In genomic region chr20:57991211-57991841, GRCh38 we compare ENCODE assay signal across 10 cellular contexts.
DNase-seq lines count a peak whose midpoint lies in the region; ATAC-seq, FAIRE-seq and TF ChIP-seq lines count a peak whose summit lies in the region.
"Had no signal": no experiment of that assay in that cellular context is flagged by ENCODE, and none has a peak within 500 bp of the region (broad histone marks: within the 10 kb centered on the region; RNA-seq: fewer than 3 reads in every experiment).

No MANE protein-coding gene starts in this region.

- no peak overlapping the region for H3K18ac ChIP-seq in neuronal stem cell (ENCODE audit: low read length)

- peak; percentile 97 for FAIRE-seq in RCC 7860 (lab: Jason Lieb, UNC)

- no peak overlapping the region for H3K14ac ChIP-seq in neuronal stem cell (ENCODE audit: low read length)

- no peak overlapping the region for H2AFZ ChIP-seq in neuronal stem cell (ENCODE audit: low read length)

- H3K27me3 ChIP-seq in Caco-2 (replicated peaks; ENCODE audit: control insufficient read depth, insufficient read depth, low read length) (peaks cover 1% of the 10 kb centered on the region), neuronal stem cell (ENCODE audit: control insufficient read depth in 3 of 3, insufficient read depth in 3 of 3, low read depth in 1 of 3, low read length in 3 of 3) (peaks cover 0 to 6% (median 0%) of the 10 kb centered on the region in 3 experiments)
- H3K27me3 ChIP-seq: Peyer's patch had no signal

- H3K27ac Mint-ChIP-seq in activated CD4-positive, alpha-beta memory T cell treated with anti-CD3 and anti-CD28 coated beads for 36 hours, result no peak overlapping the region
- H3K27ac Mint-ChIP-seq in activated CD4-positive, alpha-beta memory T cell treated with anti-CD3 and anti-CD28 coated beads, Interleukin-2, amount 10 ng/mL, durations not matched to agents 7 days and 5 days, result no peak overlapping the region
- no peak overlapping the region for H3K27ac Mint-ChIP-seq in Caco-2 (ENCODE audit: unreplicated experiment)
- H3K27ac Mint-ChIP-seq: B cell had no signal

- H3K9me3 Mint-ChIP-seq in activated CD4-positive, alpha-beta memory T cell treated with anti-CD3 and anti-CD28 coated beads for 36 hours, result no peaks in the 10 kb centered on the region
- H3K9me3 Mint-ChIP-seq in activated CD4-positive, alpha-beta memory T cell treated with anti-CD3 and anti-CD28 coated beads, Interleukin-2, amount 10 ng/mL, durations not matched to agents 7 days and 5 days, result no peaks in the 10 kb centered on the region
- H3K9me3 Mint-ChIP-seq in Caco-2 (ENCODE audit: unreplicated experiment), result no peaks in the 10 kb centered on the region

- H3K4me1 ChIP-seq in Caco-2 (no peaks in the 10 kb centered on the region), neuronal stem cell (ENCODE audit: control insufficient read depth in 2 of 2, insufficient read depth in 1 of 2, low read depth in 1 of 2, low read length in 2 of 2) (peaks cover 0 to 5% of the 10 kb centered on the region in 2 donors)

- H3K4me1 Mint-ChIP-seq in activated CD4-positive, alpha-beta memory T cell treated with anti-CD3 and anti-CD28 coated beads for 36 hours (ENCODE audit: low read depth), result no peaks in the 10 kb centered on the region
- H3K4me1 Mint-ChIP-seq in activated CD4-positive, alpha-beta memory T cell treated with anti-CD3 and anti-CD28 coated beads, Interleukin-2, amount 10 ng/mL, durations not matched to agents 7 days and 5 days, result no peaks in the 10 kb centered on the region
- no peaks in the 10 kb centered on the region for H3K4me1 Mint-ChIP-seq in Caco-2 (ENCODE audit: low read depth, unreplicated experiment)
- H3K4me1 Mint-ChIP-seq: B cell had no signal

- no peak overlapping the region for H2BK120ac ChIP-seq in neuronal stem cell (ENCODE audit: low read depth, low read length)

- WGBS in neuronal stem cell (ENCODE audit: extremely low coverage in 2 of 2, insufficient read length in 2 of 2, insufficient replicate concordance in 1 of 2), 2 donors, result no CpG with 5 or more reads among the region's 13 CpGs

- no peak overlapping the region for H4K8ac ChIP-seq in neuronal stem cell (ENCODE audit: low read depth, low read length)

- H3K27me3 Mint-ChIP-seq in activated CD4-positive, alpha-beta memory T cell treated with anti-CD3 and anti-CD28 coated beads for 36 hours, result peaks cover 6% of the 10 kb centered on the region
- peaks cover 1% of the 10 kb centered on the region for H3K27me3 Mint-ChIP-seq in activated CD4-positive, alpha-beta memory T cell treated with anti-CD3 and anti-CD28 coated beads, Interleukin-2, amount 10 ng/mL, durations not matched to agents 7 days and 5 days
- peaks cover 24% of the 10 kb centered on the region for H3K27me3 Mint-ChIP-seq in Caco-2 (ENCODE audit: insufficient read depth, unreplicated experiment)

- no peak overlapping the region for H2BK15ac ChIP-seq in neuronal stem cell (ENCODE audit: low read length)

- BruUV-seq in Caco-2 (replicated peaks; lab: Mats Ljungman, UMichigan), result no TSS peak

- no peak overlapping the region for H3K27ac ChIP-seq in neuronal stem cell (replicated peaks; ENCODE audit: low read length)
- H3K27ac ChIP-seq: Peyer's patch had no signal

- H3K4ac ChIP-seq in neuronal stem cell (ENCODE audit: low read length), result no peak overlapping the region

- H3K4me2 ChIP-seq in neuronal stem cell (ENCODE audit: insufficient read depth, low read length, poor library complexity, severe bottlenecking), result no peak overlapping the region

- H3K9me3 ChIP-seq in Caco-2, result no peaks in the 10 kb centered on the region
- H3K9me3 ChIP-seq in neuronal stem cell (replicated peaks in 1 of 2; ENCODE audit: control insufficient read depth in 2 of 2, insufficient read depth in 1 of 2, low read depth in 1 of 2, low read length in 2 of 2), result no peaks in the 10 kb centered on the region
- H3K9me3 ChIP-seq: Peyer's patch had no signal

- ATAC-seq in stimulated activated naive CD8-positive, alpha-beta T cell treated with anti-CD3 and anti-CD28 coated beads, Interleukin-15, Interleukin-2, amounts not matched to agents 100 U/mL and 50 U/mL, for 24 hours, result peak; percentile 91

- H2BK5ac ChIP-seq in neuronal stem cell (ENCODE audit: low read length), result no peak overlapping the region

- H3K4me3 Mint-ChIP-seq in activated CD4-positive, alpha-beta memory T cell treated with anti-CD3 and anti-CD28 coated beads for 36 hours, result no peak overlapping the region
- H3K4me3 Mint-ChIP-seq in activated CD4-positive, alpha-beta memory T cell treated with anti-CD3 and anti-CD28 coated beads, Interleukin-2, amount 10 ng/mL, durations not matched to agents 7 days and 5 days, result no peak overlapping the region
- H3K4me3 Mint-ChIP-seq in Caco-2 (ENCODE audit: unreplicated experiment), result no peak overlapping the region
- H3K4me3 Mint-ChIP-seq: B cell had no signal

- H3K36me3 ChIP-seq in Caco-2 (ENCODE audit: control insufficient read depth, insufficient read depth, low read length) (no peaks in the 10 kb centered on the region), neuronal stem cell (replicated peaks in 1 of 2; ENCODE audit: control insufficient read depth in 2 of 2, insufficient read depth in 2 of 2, low read length in 2 of 2) (no peaks in the 10 kb centered on the region)
- H3K36me3 ChIP-seq: Peyer's patch had no signal

- no peaks in the 10 kb centered on the region for H3K79me1 ChIP-seq in neuronal stem cell (ENCODE audit: low read depth, low read length)

- H4K91ac ChIP-seq in neuronal stem cell (ENCODE audit: low read depth, low read length, poor library complexity), result no peak overlapping the region

- POLR2A ChIA-PET in activated CD4-positive, alpha-beta memory T cell treated with anti-CD3 and anti-CD28 coated beads for 36 hours (lab: Charles Lee), result no interaction called here
- POLR2A ChIA-PET in activated CD4-positive, alpha-beta memory T cell treated with anti-CD3 and anti-CD28 coated beads, Interleukin-2, amount 10 ng/mL, durations not matched to agents 7 days and 5 days (lab: Charles Lee), result no interaction called here
- POLR2A ChIA-PET in Caco-2 (lab: Charles Lee), result no interaction called here

- CTCF ChIA-PET in activated CD4-positive, alpha-beta memory T cell treated with anti-CD3 and anti-CD28 coated beads for 36 hours (lab: Charles Lee), result no interaction called here
- CTCF ChIA-PET in activated CD4-positive, alpha-beta memory T cell treated with anti-CD3 and anti-CD28 coated beads, Interleukin-2, amount 10 ng/mL, durations not matched to agents 7 days and 5 days (lab: Charles Lee), result no interaction called here
- CTCF ChIA-PET in Caco-2 (lab: Charles Lee), result no interaction called here

- H2AK5ac ChIP-seq in neuronal stem cell (ENCODE audit: low read depth, low read length), result no peak overlapping the region

- no peak overlapping the region for H3K23ac ChIP-seq in neuronal stem cell (ENCODE audit: low read depth, low read length, poor library complexity)

- intact Hi-C loops in activated CD4-positive, alpha-beta memory T cell treated with anti-CD3 and anti-CD28 coated beads for 36 hours (cut with micrococcal nuclease), result no loop called here
- intact Hi-C loops in Caco-2 (cut with micrococcal nuclease; ENCODE audit: unreplicated experiment), result no loop called here

- H2BK12ac ChIP-seq in neuronal stem cell (ENCODE audit: low read length), result no peak overlapping the region

- no peak for TF ChIP-seq CTCF in Caco-2 (IDR thresholded peaks at IDR 0.05; ENCODE audit: insufficient read depth in 1 of 2, low read depth in 1 of 2, low read length in 1 of 2, severe bottlenecking in 1 of 2, unreplicated experiment in 1 of 2)

- peak; percentile 20 for DNase-seq in activated CD4-positive, alpha-beta memory T cell treated with anti-CD3 and anti-CD28 coated beads for 36 hours
- DNase-seq in activated CD4-positive, alpha-beta memory T cell treated with anti-CD3 and anti-CD28 coated beads, Interleukin-2, amount 10 ng/mL, durations not matched to agents 7 days and 5 days, result no peak
- peak; percentile 97 for DNase-seq in RCC 7860 (ENCODE audit: low spot score)
- peak; percentile 80 for DNase-seq in fibroblast of peridontal ligament (ENCODE audit: extremely low read depth)
- DNase-seq in stimulated activated naive CD8-positive, alpha-beta T cell treated with anti-CD3 and anti-CD28 coated beads, Interleukin-15, Interleukin-2, amounts not matched to agents 100 U/mL and 50 U/mL, for 24 hours, result peak; percentile 13
- DNase-seq in Caco-2, result no peak
- no peak for DNase-seq in neuronal stem cell (ENCODE audit: low spot score)
- DNase-seq in mucosa of gallbladder (ENCODE audit: low spot score), result no peak

- H3K36me3 Mint-ChIP-seq in activated CD4-positive, alpha-beta memory T cell treated with anti-CD3 and anti-CD28 coated beads for 36 hours, result no peaks in the 10 kb centered on the region
- no peaks in the 10 kb centered on the region for H3K36me3 Mint-ChIP-seq in activated CD4-positive, alpha-beta memory T cell treated with anti-CD3 and anti-CD28 coated beads, Interleukin-2, amount 10 ng/mL, durations not matched to agents 7 days and 5 days (ENCODE audit: low read depth)
- no peaks in the 10 kb centered on the region for H3K36me3 Mint-ChIP-seq in Caco-2 (ENCODE audit: insufficient read depth, unreplicated experiment)

- H3K9ac ChIP-seq in neuronal stem cell (ENCODE audit: low read depth, low read length, poor library complexity), result no peak overlapping the region

- H3K4me3 ChIP-seq in Caco-2 (ENCODE audit: low read depth, low read length), result no peak overlapping the region
- no peak overlapping the region for H3K4me3 ChIP-seq in neuronal stem cell (ENCODE audit: low read length in 2 of 2)
- H3K4me3 ChIP-seq: Peyer's patch had no signal

Comparison
In these comparisons a context has a peak if more than half of its experiments do, and no peak if none do; other contexts are left out.
1. DNase-seq: peak in activated CD4-positive, alpha-beta memory T cell treated with anti-CD3 and anti-CD28 coated beads for 36 hours (single experiment), RCC 7860 (single experiment), fibroblast of peridontal ligament (single experiment) and stimulated activated naive CD8-positive, alpha-beta T cell treated with anti-CD3 and anti-CD28 coated beads, Interleukin-15, Interleukin-2, amounts not matched to agents 100 U/mL and 50 U/mL, for 24 hours (single experiment); none in activated CD4-positive, alpha-beta memory T cell treated with anti-CD3 and anti-CD28 coated beads, Interleukin-2, amount 10 ng/mL, durations not matched to agents 7 days and 5 days (single experiment), Caco-2 (0 of 2), neuronal stem cell (single experiment) and mucosa of gallbladder (single experiment).